ENCODE assay signal across 8 cellular contexts in genomic region chr10:78035025-78035424, GRCh38. TPM values are rescaled to one million over a fixed set of nuclear protein-coding genes. Genes with fewer than 3 reads are reported as not detected.
DNase-seq lines count a peak whose midpoint lies in the region; TF ChIP-seq lines count a peak whose summit lies in the region.

No MANE protein-coding gene starts in this region.

- H3K79me2 ChIP-seq in OCI-LY7 (ENCODE audit: insufficient read depth, low read depth, low read length) (peaks cover 65% of the 10 kb centered on the region), osteoblast (ENCODE audit: insufficient read depth, low read length) (peaks cover 61% of the 10 kb centered on the region)

- peaks cover 60% of the 10 kb centered on the region for H3K36me3 ChIP-seq in OCI-LY7 (ENCODE audit: insufficient read depth, low read length)
- peaks cover 3% of the 10 kb centered on the region for H3K36me3 ChIP-seq in endocrine pancreas (ENCODE audit: control insufficient read depth, insufficient read depth, low read length)
- H3K36me3 ChIP-seq in osteoblast (ENCODE audit: insufficient read depth, low read length) = peaks cover 50% of the 10 kb centered on the region

- no peaks in the 10 kb centered on the region for H3K9me2 ChIP-seq in OCI-LY7 (ENCODE audit: insufficient read depth, low read length)

- no peaks in the 10 kb centered on the region for H3K9me3 Mint-ChIP-seq in Calu3 (ENCODE audit: low read depth, unreplicated experiment)

- TF ChIP-seq CTCF in Calu3 (IDR thresholded peaks at IDR 0.05; ENCODE audit: unreplicated experiment) = no peak
- no peak for TF ChIP-seq CTCF in OCI-LY7 (conservative IDR thresholded peaks at IDR 0.05; ENCODE audit: low read length)
- no peak for TF ChIP-seq CTCF in osteoblast (IDR thresholded peaks at IDR 0.05; ENCODE audit: extremely low read depth, low read depth, low read length)

- H3K4me2 ChIP-seq in OCI-LY7 (ENCODE audit: low read length) = peak overlapping the region; percentile 94
- peak overlapping the region; percentile 95 for H3K4me2 ChIP-seq in osteoblast (ENCODE audit: insufficient read depth, low read length)

- H3K9me3 ChIP-seq in OCI-LY7 (ENCODE audit: low read length) = no peaks in the 10 kb centered on the region
- H3K9me3 ChIP-seq in endocrine pancreas (ENCODE audit: control insufficient read depth, low read length) = no peaks in the 10 kb centered on the region
- H3K9me3 ChIP-seq in osteoblast (ENCODE audit: low read depth, low read length) = no peaks in the 10 kb centered on the region

- peak overlapping the region; percentile 96 for H3K27ac Mint-ChIP-seq in Calu3 (ENCODE audit: unreplicated experiment)

- H3K27ac ChIP-seq in OCI-LY7 (ENCODE audit: low read depth, low read length, poor library complexity, severe bottlenecking) (peak overlapping the region; percentile 57), osteoblast (ENCODE audit: low read depth, low read length) (peak overlapping the region; percentile 71)

- CTCF ChIA-PET in Calu3 (lab: Charles Lee) (no interaction called here), OCI-LY7 (lab: Charles Lee; ENCODE audit: unreplicated experiment) (no interaction called here)

- intact Hi-C loops in Calu3 (cut with micrococcal nuclease; ENCODE audit: unreplicated experiment) (no loop called here), OCI-LY7 (cut with micrococcal nuclease; ENCODE audit: unreplicated experiment) (no loop called here)

- peaks cover 79% of the 10 kb centered on the region for H3K36me3 Mint-ChIP-seq in Calu3 (ENCODE audit: insufficient read depth, unreplicated experiment)

- H3K9ac ChIP-seq in endocrine pancreas (ENCODE audit: control insufficient read depth, insufficient read depth, low read length) = peak overlapping the region; percentile 82

- H3K4me1 Mint-ChIP-seq in Calu3 (ENCODE audit: low read depth, unreplicated experiment) = peaks cover 34% of the 10 kb centered on the region

- H3K4me3 Mint-ChIP-seq in Calu3 (ENCODE audit: low read depth, unreplicated experiment) = peak overlapping the region; percentile 89

- H2AFZ ChIP-seq in OCI-LY7 (ENCODE audit: low read length) (no peak overlapping the region), osteoblast (ENCODE audit: low read length) (no peak overlapping the region)

- no peaks in the 10 kb centered on the region for H3K27me3 ChIP-seq in endocrine pancreas (ENCODE audit: control insufficient read depth, insufficient read depth, low read length)
- H3K27me3 ChIP-seq in osteoblast (ENCODE audit: insufficient read depth, low read length) = no peaks in the 10 kb centered on the region

- BruUV-seq in Calu3 (replicated peaks; lab: Mats Ljungman, UMichigan) (no TSS peak), OCI-LY7 (replicated peaks; lab: Mats Ljungman, UMichigan) (no TSS peak)

- H3K4me3 ChIP-seq in OCI-LY7 (ENCODE audit: low read depth, low read length, poor library complexity, severe bottlenecking) (peak overlapping the region; percentile 85), endocrine pancreas (ENCODE audit: control insufficient read depth, insufficient read depth, low read length) (peak overlapping the region; percentile 96), osteoblast (ENCODE audit: insufficient read depth, low read length) (peak overlapping the region; percentile 98)

- no peaks in the 10 kb centered on the region for H3K27me3 Mint-ChIP-seq in Calu3 (ENCODE audit: unreplicated experiment)

- H4K20me1 ChIP-seq in OCI-LY7 (ENCODE audit: insufficient read depth, low read length) (peaks cover 56% of the 10 kb centered on the region), osteoblast (ENCODE audit: insufficient read depth, low read length) (peaks cover 58% of the 10 kb centered on the region)

- H3K4me1 ChIP-seq in OCI-LY7 (ENCODE audit: insufficient read depth, low read length, poor library complexity, severe bottlenecking) (peaks cover 57% of the 10 kb centered on the region), endocrine pancreas (ENCODE audit: control insufficient read depth, insufficient read depth, low read length) (peaks cover 16% of the 10 kb centered on the region), osteoblast (ENCODE audit: insufficient read depth, low read length) (peaks cover 42% of the 10 kb centered on the region)

- POLR2A ChIA-PET in OCI-LY7 (lab: Charles Lee) = no interaction called here

- DNase-seq in Calu3 = no peak
- DNase-seq in OCI-LY7 (ENCODE audit: low spot score) = no peak
- DNase-seq in osteoblast (ENCODE audit: insufficient read length, low spot score, missing footprints) = peak; percentile 8
- no peak for DNase-seq in putamen (ENCODE audit: low spot score)
- no peak for DNase-seq in COR-L47 (lab: John Stamatoyannopoulos, UW)
- no peak for DNase-seq in DMS53 (lab: John Stamatoyannopoulos, UW)
- no peak for DNase-seq in DMS53 treated with DMSO at 0.1 percent for 48 hours (lab: John Stamatoyannopoulos, UW; ENCODE audit: unreplicated experiment)

RNA-seq across cellular contexts. Expression of gene RPS24, which starts 1.4 kb away (rescaled TPM):
- total RNA-seq in Calu3 (2022) (1,787 and 1,941 TPM in 2 replicates), OCI-LY7 (2022) (2,059 and 2,387 TPM in 2 replicates), osteoblast (1,685 and 1,757 TPM in 2 replicates)
- 3,395 and 3,631 TPM in 2 replicates for total RNA-seq in OCI-LY7 (2014; rRNA removed; shearing (Covaris generic))

RNA-seq across cellular contexts. Expression of gene POLR3A, which starts 5.7 kb away (rescaled TPM):
- total RNA-seq in Calu3 (2022) (26.6 and 30.0 TPM in 2 replicates), OCI-LY7 (2022) (18.1 and 21.5 TPM in 2 replicates), osteoblast (11.9 and 16.2 TPM in 2 replicates)
- 11.6 and 16.3 TPM in 2 replicates for total RNA-seq in OCI-LY7 (2014; rRNA removed; shearing (Covaris generic))
